In the genomic region with DNA sequence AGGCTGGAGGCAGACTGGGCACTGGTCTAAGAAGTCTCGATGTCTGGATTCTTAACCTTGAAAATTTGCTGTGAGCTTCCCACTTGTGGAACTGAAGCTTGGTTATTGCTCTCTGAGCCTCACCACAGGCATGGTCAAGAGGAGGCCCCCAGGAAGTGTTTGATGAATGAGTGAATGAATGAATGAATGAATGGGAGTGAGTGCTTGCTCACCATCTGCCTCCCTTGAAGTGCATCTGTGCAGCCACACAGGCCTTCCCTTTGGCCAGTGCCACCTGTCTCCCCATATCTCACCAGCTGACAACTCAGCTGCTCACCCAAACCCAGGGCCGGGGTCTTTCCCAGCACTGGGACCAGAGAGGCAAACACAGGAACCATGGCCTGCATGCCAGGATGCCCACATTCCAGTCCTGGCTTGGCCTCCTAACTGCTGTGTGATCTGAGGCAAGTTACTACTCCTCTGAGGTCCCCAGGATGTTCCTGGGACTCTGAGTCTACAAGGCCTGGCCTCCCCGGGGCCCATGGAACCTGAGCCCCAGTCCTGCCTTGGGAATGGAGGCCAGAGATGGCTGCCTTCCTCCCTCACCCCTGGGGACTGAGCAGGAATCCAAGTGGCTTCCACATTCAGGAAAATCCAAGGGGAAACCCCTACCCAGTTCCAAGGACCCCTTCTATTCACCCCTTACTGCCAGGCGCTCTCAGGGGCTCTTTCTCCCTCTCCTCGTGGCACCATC, we compare ENCODE assay signal across 23 cellular contexts. TPM values are rescaled to one million over a fixed set of nuclear protein-coding genes. Genes with fewer than 3 reads are reported as not detected.
DNase-seq lines count a peak whose midpoint lies in the region; ATAC-seq and TF ChIP-seq lines count a peak whose summit lies in the region.
"Had no signal": no experiment of that assay in that cellular context is flagged by ENCODE, and none has a peak within 500 bp of the region (broad histone marks: within the 10 kb centered on the region; RNA-seq: fewer than 3 reads in every experiment).

No MANE protein-coding gene starts in this region.

- H3K4me1 ChIP-seq in Caco-2: 0 out of 2 replicates have a peak, but pooled peaks cover 14% of the 10 kb centered on the region
- H3K4me1 ChIP-seq in osteoblast (ENCODE audit: insufficient read depth, low read length): peaks cover 46% of the 10 kb centered on the region
- H3K4me1 ChIP-seq: parathyroid adenoma had no signal

- peaks cover 4% of the 10 kb centered on the region for H3K79me2 ChIP-seq in osteoblast (ENCODE audit: insufficient read depth, low read length)
- H3K79me2 ChIP-seq: parathyroid adenoma had no signal

- H3K4me3 ChIP-seq in Caco-2 (ENCODE audit: low read depth, low read length) (no peak overlapping the region), osteoblast (ENCODE audit: insufficient read depth, low read length) (no peak overlapping the region)
- H3K4me3 ChIP-seq: GM23248, upper lobe of left lung had no signal

- H3K9me3 Mint-ChIP-seq in Caco-2 (ENCODE audit: unreplicated experiment) (no peaks in the 10 kb centered on the region), endothelial cell (ENCODE audit: unreplicated experiment) (no peaks in the 10 kb centered on the region)
- H3K9me3 Mint-ChIP-seq: activated T-cell treated with anti-CD3 and anti-CD28 coated beads, Interleukin-2, amount 50 U/mL, for 4 hours; dendritic cell treated with granulocyte-macrophage colony-stimulating factor and Interleukin-4, amounts not matched to agents 40 ng/mL and 50 ng/mL, for 4 days; stimulated activated naive CD8-positive, alpha-beta T cell treated with anti-CD3 and anti-CD28 coated beads, Interleukin-15, amount 100 ng/mL, for 72 hours had no signal

- CTCF ChIA-PET in Caco-2 (lab: Charles Lee): interaction anchor here (0.6 to 2.9 kb wide), 4 partner anchors 8 to 1747 kb away, joined by 3 to 10 read pairs (median 4); no protein-coding TSS in a partner anchor

- peaks cover 20% of the 10 kb centered on the region for H4K20me1 ChIP-seq in osteoblast (ENCODE audit: insufficient read depth, low read length)

- no peaks in the 10 kb centered on the region for H3K9me3 ChIP-seq in Caco-2
- H3K9me3 ChIP-seq in osteoblast (ENCODE audit: low read depth, low read length): no peaks in the 10 kb centered on the region
- H3K9me3 ChIP-seq: upper lobe of left lung had no signal

- TF ChIP-seq CTCF in Caco-2 (IDR thresholded peaks at IDR 0.05; ENCODE audit: insufficient read depth in 1 of 2, low read depth in 1 of 2, low read length in 1 of 2, severe bottlenecking in 1 of 2, unreplicated experiment in 1 of 2): no peak
- TF ChIP-seq CTCF in endothelial cell (IDR thresholded peaks at IDR 0.05; ENCODE audit: unreplicated experiment): no peak
- no peak for TF ChIP-seq CTCF in osteoblast (IDR thresholded peaks at IDR 0.05; ENCODE audit: extremely low read depth, low read depth, low read length)

- DNase-seq in Caco-2 (no peak), NCI-H69 (lab: John Stamatoyannopoulos, UW) (peak; percentile 17), endothelial cell (ENCODE audit: low spot score) (no peak), osteoblast (ENCODE audit: insufficient read length, low spot score, missing footprints) (peak; percentile 51), midbrain (lab: John Stamatoyannopoulos, UW) (no peak), T1000 (lab: John Stamatoyannopoulos, UW) (no peak)
- DNase-seq in stimulated activated CD4-positive, alpha-beta T cell treated with anti-CD3 and anti-CD28 coated beads, Interleukin-1b, Interleukin-23, amount 100 ng/mL, for 48 hours: no peak
- DNase-seq: activated CD4-positive, alpha-beta T cell treated with anti-CD3 and anti-CD28 coated beads for 36 hours; activated naive CD4-positive, alpha-beta T cell treated with Interleukin-2 at 50 U/mL for 16 hours; activated T-cell treated with anti-CD3 and anti-CD28 coated beads, Interleukin-2, amount 50 U/mL, for 4 hours; AML-193; DMS79; GF-D8; NCI-H2171 treated with DMSO at 0.1 percent for 48 hours; NCI-H524 treated with DMSO at 0.1 percent for 48 hours; stimulated activated naive CD8-positive, alpha-beta T cell treated with anti-CD3 and anti-CD28 coated beads, Interleukin-15, amount 100 ng/mL, for 72 hours; T-helper 17 cell; upper lobe of left lung had no signal

- POLR2A ChIA-PET in Caco-2 (lab: Charles Lee): interaction anchor here (0.8 kb wide), 1 partner anchor 379 kb away, joined by 4 read pairs; no protein-coding TSS in a partner anchor

- BruUV-seq in Caco-2 (replicated peaks; lab: Mats Ljungman, UMichigan): no TSS peak

- peak overlapping the region; percentile 93 for H3K27ac Mint-ChIP-seq in Caco-2 (ENCODE audit: unreplicated experiment)
- H3K27ac Mint-ChIP-seq in endothelial cell (ENCODE audit: unreplicated experiment): no peak overlapping the region
- H3K27ac Mint-ChIP-seq: activated CD4-positive, alpha-beta T cell treated with anti-CD3 and anti-CD28 coated beads for 36 hours; dendritic cell treated with granulocyte-macrophage colony-stimulating factor and Interleukin-4, amounts not matched to agents 40 ng/mL and 50 ng/mL, for 4 days; T-helper 17 cell had no signal

- intact Hi-C loops in Caco-2 (cut with micrococcal nuclease; ENCODE audit: unreplicated experiment): loop anchor here (1.0 to 5.0 kb wide), 2 partner anchors 15 to 340 kb away; no protein-coding TSS in a partner anchor

- no peak overlapping the region for H3K4me2 ChIP-seq in osteoblast (ENCODE audit: insufficient read depth, low read length)

- H3K27me3 Mint-ChIP-seq in Caco-2 (ENCODE audit: insufficient read depth, unreplicated experiment): no peaks in the 10 kb centered on the region
- peaks cover 25% of the 10 kb centered on the region for H3K27me3 Mint-ChIP-seq in endothelial cell (ENCODE audit: unreplicated experiment)
- H3K27me3 Mint-ChIP-seq: activated CD4-positive, alpha-beta T cell treated with anti-CD3 and anti-CD28 coated beads for 36 hours had no signal

- H3K4me1 Mint-ChIP-seq in Caco-2 (ENCODE audit: low read depth, unreplicated experiment) (peaks cover 19% of the 10 kb centered on the region), endothelial cell (ENCODE audit: unreplicated experiment) (peaks cover 80% of the 10 kb centered on the region)
- H3K4me1 Mint-ChIP-seq: activated CD4-positive, alpha-beta T cell treated with anti-CD3 and anti-CD28 coated beads for 36 hours; stimulated activated naive CD8-positive, alpha-beta T cell treated with anti-CD3 and anti-CD28 coated beads, Interleukin-15, amount 100 ng/mL, for 72 hours had no signal

- H3K36me3 ChIP-seq in Caco-2 (ENCODE audit: control insufficient read depth, insufficient read depth, low read length) (no peaks in the 10 kb centered on the region), osteoblast (ENCODE audit: insufficient read depth, low read length) (no peaks in the 10 kb centered on the region)
- H3K36me3 ChIP-seq: upper lobe of left lung had no signal

- H3K36me3 Mint-ChIP-seq in Caco-2 (ENCODE audit: insufficient read depth, unreplicated experiment) (peaks cover 5% of the 10 kb centered on the region), endothelial cell (ENCODE audit: low read depth, unreplicated experiment) (peaks cover 22% of the 10 kb centered on the region)

- no peak overlapping the region for H2AFZ ChIP-seq in osteoblast (ENCODE audit: low read length)
- H2AFZ ChIP-seq: parathyroid adenoma had no signal

- no peak for ATAC-seq in GM18870 (IDR thresholded peaks at IDR 0.05; ENCODE audit: unreplicated experiment)
- ATAC-seq: activated CD4-positive, alpha-beta T cell treated with anti-CD3 and anti-CD28 coated beads for 36 hours; activated T-cell treated with anti-CD3 and anti-CD28 coated beads, Interleukin-2, amount 50 U/mL, for 4 hours; sciatic nerve; stimulated activated naive CD8-positive, alpha-beta T cell treated with anti-CD3 and anti-CD28 coated beads, Interleukin-15, amount 100 ng/mL, for 72 hours; T-helper 17 cell had no signal

- H3K4me3 Mint-ChIP-seq in Caco-2 (ENCODE audit: unreplicated experiment): no peak overlapping the region
- H3K4me3 Mint-ChIP-seq in endothelial cell (ENCODE audit: unreplicated experiment): peak overlapping the region; percentile 68
- H3K4me3 Mint-ChIP-seq: activated CD4-positive, alpha-beta T cell treated with anti-CD3 and anti-CD28 coated beads for 36 hours; activated T-cell treated with anti-CD3 and anti-CD28 coated beads, Interleukin-2, amount 50 U/mL, for 4 hours; dendritic cell treated with granulocyte-macrophage colony-stimulating factor and Interleukin-4, amounts not matched to agents 40 ng/mL and 50 ng/mL, for 4 days; stimulated activated naive CD8-positive, alpha-beta T cell treated with anti-CD3 and anti-CD28 coated beads, Interleukin-15, amount 100 ng/mL, for 72 hours; T-helper 17 cell had no signal

- H3K27me3 ChIP-seq in Caco-2 (replicated peaks; ENCODE audit: control insufficient read depth, insufficient read depth, low read length) (no peaks in the 10 kb centered on the region), osteoblast (ENCODE audit: insufficient read depth, low read length) (no peaks in the 10 kb centered on the region)
- H3K27me3 ChIP-seq: upper lobe of left lung had no signal

- peak overlapping the region; percentile 59 for H3K27ac ChIP-seq in osteoblast (ENCODE audit: low read depth, low read length)
- H3K27ac ChIP-seq: parathyroid adenoma, upper lobe of left lung had no signal

RNA-seq across cellular contexts. Expression of a gene that starts 51.4 kb away (rescaled TPM):
- 18.3 and 20.7 TPM in 2 replicates for total RNA-seq in Caco-2 (2022)
- total RNA-seq in endothelial cell (ENCODE audit: unreplicated experiment): 11.7 TPM
- total RNA-seq in osteoblast: 2.5 and 3.8 TPM in 2 replicates

RNA-seq across cellular contexts. Expression of a gene that starts 55.3 kb away (rescaled TPM):
- 16.2 and 22.4 TPM in 2 replicates for total RNA-seq in Caco-2 (2022)
- total RNA-seq in endothelial cell (ENCODE audit: unreplicated experiment): 231 TPM
- 90.8 and 135 TPM in 2 replicates for total RNA-seq in osteoblast
- total RNA-seq: T-helper 17 cell had no signal

Comparison
In these comparisons a context has a peak if more than half of its experiments do, and no peak if none do; other contexts are left out.
1. DNase-seq: peak in NCI-H69 (single experiment) and osteoblast (single experiment); none in Caco-2 (0 of 2), endothelial cell (single experiment), midbrain (single experiment), stimulated activated CD4-positive, alpha-beta T cell treated with anti-CD3 and anti-CD28 coated beads, Interleukin-1b, Interleukin-23, amount 100 ng/mL, for 48 hours (single experiment) and T1000 (single experiment).